ENCODE assay signal across 1 cellular context in genomic region chr6:73308712-73309533, GRCh38.
A peak's percentile ranks its signal among the peaks of the same experiment; 100 is the strongest.
TF ChIP-seq lines count a peak whose summit lies in the region.

No MANE protein-coding gene starts in this region.

TF ChIP-seq in K562, 482 proteins besides CTCF, POLR2A, EP300 and RAD21 (continued from another document):
- no peak for TF ChIP-seq ZBTB43 (CRISPR knock-in tag; IDR thresholded peaks at IDR 0.05)
- TF ChIP-seq KAT7 (CRISPR knock-in tag; IDR thresholded peaks at IDR 0.05; ENCODE audit: borderline replicate concordance), result peak; percentile 24; the same call in 1 of the 2 replicates
- TF ChIP-seq ZNF324 (CRISPR knock-in tag; IDR thresholded peaks at IDR 0.05), result no peak
- no peak for TF ChIP-seq PML (IDR thresholded peaks at IDR 0.05; ENCODE audit: low read length)
- no peak for TF ChIP-seq SRSF3 (IDR thresholded peaks at IDR 0.05; ENCODE audit: insufficient read depth, low read length)
- TF ChIP-seq HDAC1 (IDR thresholded peaks at IDR 0.05), result no peak
- no peak for TF ChIP-seq ZNF75A (CRISPR knock-in tag; IDR thresholded peaks at IDR 0.05)
- TF ChIP-seq MBD1 (CRISPR knock-in tag; IDR thresholded peaks at IDR 0.05), result peak; percentile 51; the same call in 1 of the 2 replicates
- no peak for TF ChIP-seq HIVEP1 (CRISPR knock-in tag; IDR thresholded peaks at IDR 0.05)
- TF ChIP-seq KHSRP (IDR thresholded peaks at IDR 0.05), result no peak
- no peak for TF ChIP-seq RBM22 (IDR thresholded peaks at IDR 0.05; ENCODE audit: low read depth, low read length, poor library complexity, severe bottlenecking)
- TF ChIP-seq NR2C1 (IDR thresholded peaks at IDR 0.05), result peak; percentile 62
- TF ChIP-seq NR2C1 (tag; IDR thresholded peaks at IDR 0.05), result peak; percentile 60
- TF ChIP-seq ZNF197 (CRISPR knock-in tag; IDR thresholded peaks at IDR 0.05; ENCODE audit: low read depth), result no peak
- TF ChIP-seq SETDB1 (IDR thresholded peaks at IDR 0.05; ENCODE audit: low read length), result no peak
- TF ChIP-seq KDM1A (IDR thresholded peaks at IDR 0.05), result peak in 1 of 2 experiments; percentile 53; a peak in 1 of 4 replicates
- peak; percentile 59; the same call in 1 of the 2 replicates for TF ChIP-seq ZBTB40 (IDR thresholded peaks at IDR 0.05)
- no peak for TF ChIP-seq ZBTB40 (CRISPR knock-in tag; IDR thresholded peaks at IDR 0.05)
- TF ChIP-seq SIN3A (IDR thresholded peaks at IDR 0.05; ENCODE audit: borderline replicate concordance in 2 of 2, control insufficient read depth in 1 of 2, low read depth in 2 of 2, low read length in 2 of 2), result 0 out of 4 replicates have a peak, but pooled peaks of 1 of the 2 experiments have one; percentile 6
- TF ChIP-seq SMARCA4 (IDR thresholded peaks at IDR 0.05), result peak; percentile 44; the same call in 1 of the 2 replicates
- 0 out of 2 replicates have a peak, but pooled peaks have one; percentile 25 for TF ChIP-seq TEAD4 (IDR thresholded peaks at IDR 0.05; ENCODE audit: low read length)
- TF ChIP-seq TEAD4 (CRISPR knock-in tag; IDR thresholded peaks at IDR 0.05; ENCODE audit: borderline replicate concordance), result no peak
- TF ChIP-seq NONO (IDR thresholded peaks at IDR 0.05; ENCODE audit: low read depth in 2 of 2, low read length in 1 of 2), result 0 out of 4 replicates have a peak, but pooled peaks of 1 of the 2 experiments have one; percentile 37
- no peak for TF ChIP-seq ARID3B (CRISPR knock-in tag; IDR thresholded peaks at IDR 0.05; ENCODE audit: borderline replicate concordance)
- TF ChIP-seq PRDM10 (IDR thresholded peaks at IDR 0.05; ENCODE audit: partially characterized antibody), result no peak
